Comparison of ENCODE assay signal across 8 cellular contexts in the genomic region with DNA sequence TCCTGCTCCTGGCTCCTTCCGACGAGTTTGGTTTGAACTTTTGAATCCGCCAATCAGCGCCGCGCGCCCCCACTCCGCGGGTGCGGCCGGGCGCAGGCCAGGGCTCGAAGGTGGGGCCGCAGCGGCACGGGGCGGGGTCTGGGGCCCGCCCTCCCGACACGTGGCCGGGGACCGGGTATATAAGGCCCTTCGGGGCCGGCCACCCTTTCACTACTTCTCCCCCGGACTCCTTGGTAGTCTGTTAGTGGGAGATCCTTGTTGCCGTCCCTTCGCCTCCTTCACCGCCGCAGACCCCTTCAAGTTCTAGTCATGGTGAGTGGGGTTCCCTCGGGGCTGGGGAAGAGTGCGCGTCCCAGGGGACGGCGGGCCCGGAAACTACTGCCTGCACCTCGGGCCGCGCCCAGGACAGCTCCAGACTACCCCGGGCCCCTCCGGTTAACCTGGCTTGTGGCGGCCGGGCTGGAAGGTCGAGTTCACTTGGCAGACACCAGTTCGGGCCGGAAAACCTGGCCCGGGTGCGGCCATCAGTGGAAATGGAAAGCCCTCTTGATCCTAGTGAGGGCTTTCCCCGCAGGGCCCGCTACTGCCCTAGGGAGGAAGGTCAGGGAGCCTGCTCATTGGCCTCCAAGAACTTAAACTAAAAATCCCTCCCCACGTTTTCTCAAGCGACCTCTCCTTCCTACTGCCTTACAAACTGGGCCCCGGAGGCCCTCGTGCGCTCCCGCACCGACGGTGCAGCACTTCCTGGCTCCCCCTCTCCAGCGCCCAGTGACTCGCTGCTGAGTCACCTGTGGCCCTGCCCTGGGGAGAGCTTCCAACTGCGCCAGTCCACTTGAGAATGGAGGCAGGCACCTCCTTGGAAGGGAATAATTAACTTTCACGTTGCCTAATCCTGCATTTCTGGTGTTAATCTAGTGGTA. TPM values are rescaled to one million over a fixed set of nuclear protein-coding genes. Genes with fewer than 3 reads are reported as not detected.
A peak's percentile ranks its signal among the peaks of the same experiment; 100 is the strongest.
DNase-seq lines count a peak whose midpoint lies in the region; ATAC-seq, FAIRE-seq and TF ChIP-seq lines count a peak whose summit lies in the region.

Gene TUBA1C, plus strand, starts transcription at position 210 of the 920 bp plus-strand sequence. Its CDS starts 100 bp downstream, at position 310.

- H3K36me3 ChIP-seq in A673 (ENCODE audit: insufficient read depth, low read length, poor library complexity, severe bottlenecking): peaks cover 33% of the 10 kb centered on the region
- peaks cover 15% of the 10 kb centered on the region for H3K36me3 ChIP-seq in bronchial epithelial cell (ENCODE audit: control insufficient read depth, insufficient read depth, low read length)
- H3K36me3 ChIP-seq in spleen: peaks cover 0 to 27% (median 12%) of the 10 kb centered on the region in 6 donors

- DNase-seq in A673 (ENCODE audit: low spot score): peak; percentile 96
- DNase-seq in NCI-H2171 treated with DMSO at 0.1 percent for 48 hours (lab: John Stamatoyannopoulos, UW): peak; percentile 93
- DNase-seq in WTC11 (ENCODE audit: low spot score): peak; percentile 94
- peak; percentile 86 for DNase-seq in bronchial epithelial cell (ENCODE audit: low read depth)
- peak; percentile 78 to 85 (median 83) for DNase-seq in immature natural killer cell
- DNase-seq in spleen: peak; percentile 97

- peaks cover 30% of the 10 kb centered on the region for H3K4me1 Mint-ChIP-seq in WTC11
- H3K4me1 Mint-ChIP-seq in immature natural killer cell: peaks cover 20 to 33% of the 10 kb centered on the region in 2 donors

- H3K27me3 Mint-ChIP-seq in WTC11 (ENCODE audit: low read depth) (no peaks in the 10 kb centered on the region; the same call in 1 of the 2 replicates), immature natural killer cell (ENCODE audit: low read depth in 3 of 3) (peaks cover 2 to 11% (median 6%) of the 10 kb centered on the region in 3 donors)

- no peaks in the 10 kb centered on the region for H3K9me3 ChIP-seq in A673 (ENCODE audit: low read depth, low read length, poor library complexity, severe bottlenecking)
- H3K9me3 ChIP-seq in spleen: no peaks in the 10 kb centered on the region

- H3K27ac Mint-ChIP-seq in WTC11 (peak within 1 kb of the TSS; percentile 93), immature natural killer cell (peak within 1 kb of the TSS; percentile 74 to 91 (median 83))

- H3K36me3 Mint-ChIP-seq in WTC11 (peaks cover 36% of the 10 kb centered on the region), immature natural killer cell (peaks cover 1 to 6% (median 5%) of the 10 kb centered on the region in 3 donors)

- WGBS in spleen, 5 donors: 0 to 1% (median 1%) methylated on average over 44 to 61 of the region's 61 CpGs

- intact Hi-C loops in A673 (cut with micrococcal nuclease; ENCODE audit: unreplicated experiment) (no loop called here), spleen (cut with DNase I; ENCODE audit: low total_unique reads) (no loop called here)

- TF ChIP-seq CTCF in A673 (conservative IDR thresholded peaks at IDR 0.05; ENCODE audit: low read depth, low read length): no peak
- no peak for TF ChIP-seq CTCF in WTC11 (IDR thresholded peaks at IDR 0.05)
- TF ChIP-seq CTCF in bronchial epithelial cell (IDR thresholded peaks at IDR 0.05; ENCODE audit: insufficient read depth, low read length, severe bottlenecking): peak; percentile 2
- peak in 2 of 11 experiments; percentile 1 to 25 for TF ChIP-seq CTCF in spleen (IDR thresholded peaks at IDR 0.05 in 8 of 11, conservative IDR thresholded peaks at IDR 0.05 in 3 of 11)

- H3K27ac ChIP-seq in A673 (ENCODE audit: low read depth, low read length, poor library complexity, severe bottlenecking) (peak within 1 kb of the TSS; percentile 95), spleen (peak within 1 kb of the TSS; percentile 90 to 97 (median 94))

- H3K4me3 ChIP-seq in A673 (ENCODE audit: low read depth, low read length, poor library complexity, severe bottlenecking): peak within 1 kb of the TSS; percentile 81
- peak within 1 kb of the TSS; percentile 99 for H3K4me3 ChIP-seq in bronchial epithelial cell (ENCODE audit: low read depth, low read length)
- peak within 1 kb of the TSS; percentile 57 to 99 (median 90) for H3K4me3 ChIP-seq in spleen

- FAIRE-seq in bronchial epithelial cell (lab: Jason Lieb, UNC): no peak

- H3K4me3 Mint-ChIP-seq in WTC11 (peak within 1 kb of the TSS; percentile 95), immature natural killer cell (peak within 1 kb of the TSS; percentile 88 to 98 (median 91))

- TF ChIP-seq POLR2A in spleen (IDR thresholded peaks at IDR 0.05): peak in 2 of 3 donors; percentile 76 to 80

- CTCF ChIA-PET in A673 (lab: Charles Lee): no interaction called here
- CTCF ChIA-PET in WTC11 (lab: Charles Lee): interaction anchor here (0.8 to 1.5 kb wide), 3 partner anchors 19 to 176 kb away, joined by 3 to 8 read pairs (median 4); no protein-coding TSS in a partner anchor

- H3K27me3 ChIP-seq in A673 (replicated peaks; ENCODE audit: insufficient read depth, low read depth, low read length, poor library complexity) (no peaks in the 10 kb centered on the region), bronchial epithelial cell (ENCODE audit: control insufficient read depth, insufficient read depth, low read length) (no peaks in the 10 kb centered on the region), spleen (replicated peaks in 1 of 7) (no peaks in the 10 kb centered on the region)

- peak; percentile 89 for ATAC-seq in GM18868 (IDR thresholded peaks at IDR 0.05; ENCODE audit: unreplicated experiment)
- peak; percentile 80 for ATAC-seq in HG03103 (IDR thresholded peaks at IDR 0.05; ENCODE audit: low read depth, unreplicated experiment)
- ATAC-seq in WTC11: peak; percentile 92

- H3K9me3 Mint-ChIP-seq in WTC11: no peaks in the 10 kb centered on the region; the same call in 1 of the 2 replicates
- H3K9me3 Mint-ChIP-seq in immature natural killer cell: no peaks in the 10 kb centered on the region

- BruUV-seq in A673 (replicated peaks; lab: Mats Ljungman, UMichigan): TSS peak; percentile 46

- H3K4me1 ChIP-seq in A673 (ENCODE audit: insufficient read depth, low read length, poor library complexity, severe bottlenecking) (peaks cover 26% of the 10 kb centered on the region), spleen (peaks cover 11 to 81% (median 49%) of the 10 kb centered on the region in 6 donors)

- POLR2A ChIA-PET in A673 (lab: Charles Lee; ENCODE audit: low non-redundant PET) (interaction anchor here (0.5 kb wide), 1 partner anchor 153 kb away, joined by 4 read pairs; no protein-coding TSS in a partner anchor), WTC11 (lab: Charles Lee) (interaction anchor here (0.7 to 1.4 kb wide), 3 partner anchors 14 to 195 kb away, joined by 3 to 6 read pairs (median 4); no protein-coding TSS in a partner anchor)

TF ChIP-seq in WTC11, 78 proteins besides CTCF, POLR2A, EP300 and RAD21 (continues in another document):
- TF ChIP-seq ZNF396 (CRISPR knock-in tag; IDR thresholded peaks at IDR 0.05; ENCODE audit: borderline replicate concordance) (no peak), KAT7 (CRISPR knock-in tag; IDR thresholded peaks at IDR 0.05; ENCODE audit: borderline replicate concordance) (0 out of 2 replicates have a peak, but pooled peaks have one; percentile 95), AR (CRISPR knock-in tag; IDR thresholded peaks at IDR 0.05) (0 out of 2 replicates have a peak, but pooled peaks have one; percentile 52), MAX (CRISPR knock-in tag; IDR thresholded peaks at IDR 0.05) (peak; percentile 57), MYBL2 (CRISPR knock-in tag; IDR thresholded peaks at IDR 0.05) (peak; percentile 100), SMAD3 (CRISPR knock-in tag; IDR thresholded peaks at IDR 0.05; ENCODE audit: borderline replicate concordance) (0 out of 2 replicates have a peak, but pooled peaks have one; percentile 14), CBFB (CRISPR knock-in tag; IDR thresholded peaks at IDR 0.05; ENCODE audit: low read depth) (no peak), TCF7 (CRISPR knock-in tag; IDR thresholded peaks at IDR 0.05; ENCODE audit: low read depth) (no peak), ATF1 (CRISPR knock-in tag; IDR thresholded peaks at IDR 0.05) (no peak), CREM (CRISPR knock-in tag; IDR thresholded peaks at IDR 0.05) (0 out of 2 replicates have a peak, but pooled peaks have one; percentile 9), ZNF671 (CRISPR knock-in tag; IDR thresholded peaks at IDR 0.05) (peak; percentile 84; the same call in 1 of the 2 replicates), SP1 (CRISPR knock-in tag; conservative IDR thresholded peaks at IDR 0.05) (peak; percentile 81), ZNF219 (CRISPR knock-in tag; IDR thresholded peaks at IDR 0.05; ENCODE audit: borderline replicate concordance) (peak; percentile 43; the same call in 1 of the 2 replicates), NFYB (CRISPR knock-in tag; conservative IDR thresholded peaks at IDR 0.05; ENCODE audit: low read depth) (peak; percentile 84)

RNA-seq across cellular contexts. Expression of gene TUBA1C, which starts in this region (rescaled TPM):
- total RNA-seq in A673 (2021): 510 and 622 TPM in 2 replicates
- total RNA-seq in WTC11 (2021): 458 to 540 TPM (median 478 TPM) in 3 replicates
- total RNA-seq in bronchial epithelial cell: 196 and 466 TPM in 2 replicates
- 10 to 100 TPM; 27.8 to 45.8 (median 42.1) TPM for polyA plus RNA-seq in immature natural killer cell
- 10 to 100 TPM; 36.3 to 71.7 (median 57.4) TPM for total RNA-seq in spleen
- 10 to 100 TPM; 44.0 to 89.6 (median 82.0) TPM for polyA plus RNA-seq in spleen

Comparison
In these comparisons a context has a peak if more than half of its experiments do, and no peak if none do; other contexts are left out.
1. Peak in every context shown above with its lines: DNase-seq, ATAC-seq, H3K4me3 ChIP-seq and H3K27ac ChIP-seq.